Comparison of ENCODE assay signal across 16 cellular contexts in the genomic region with DNA sequence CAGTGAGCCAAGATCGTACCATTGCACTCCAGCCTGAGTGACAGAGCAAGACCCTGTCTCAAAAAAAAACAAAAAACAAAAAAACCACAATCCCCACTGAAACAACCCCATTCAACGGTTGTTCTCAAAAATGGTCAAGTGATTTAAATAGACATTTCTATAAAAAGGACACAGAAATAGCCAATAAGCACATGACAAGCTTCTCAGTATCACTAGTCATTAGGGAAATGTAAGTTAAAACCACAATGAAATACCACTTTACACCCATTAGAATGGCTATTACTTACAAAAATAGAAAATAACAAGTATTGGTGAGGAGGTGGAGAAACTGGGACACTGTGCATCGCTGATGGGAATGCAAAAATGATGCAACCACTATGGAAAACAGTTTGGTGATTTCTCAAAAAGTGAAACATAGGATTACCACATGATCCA. TPM values are rescaled to one million over a fixed set of nuclear protein-coding genes. Genes with fewer than 3 reads are reported as not detected.
A peak's percentile ranks its signal among the peaks of the same experiment; 100 is the strongest.
DNase-seq lines count a peak whose midpoint lies in the region; ATAC-seq, FAIRE-seq and TF ChIP-seq lines count a peak whose summit lies in the region.
"Had no signal": no experiment of that assay in that cellular context is flagged by ENCODE, and none has a peak within 500 bp of the region (broad histone marks: within the 10 kb centered on the region; RNA-seq: fewer than 3 reads in every experiment).

No MANE protein-coding gene starts in this region.

- H3K9ac ChIP-seq in neural progenitor cell, result no peak overlapping the region

- no peak overlapping the region for H3K27ac Mint-ChIP-seq in neural progenitor cell
- H3K27ac Mint-ChIP-seq: activated T-cell treated with anti-CD3 and anti-CD28 coated beads, Interleukin-2, amount 50 U/mL, for 72 hours; CD4-positive, alpha-beta memory T cell had no signal

- H3K9me3 ChIP-seq in gastrocnemius medialis (no peaks in the 10 kb centered on the region), pancreas (no peaks in the 10 kb centered on the region), neural progenitor cell (ENCODE audit: low read depth) (no peaks in the 10 kb centered on the region)
- H3K9me3 ChIP-seq: mucosa of descending colon had no signal

- peaks cover 2% of the 10 kb centered on the region for H3K36me3 Mint-ChIP-seq in neural progenitor cell
- H3K36me3 Mint-ChIP-seq: CD4-positive, alpha-beta memory T cell had no signal

- H3K4me1 Mint-ChIP-seq in neural progenitor cell, result no peaks in the 10 kb centered on the region
- H3K4me1 Mint-ChIP-seq: CD4-positive, alpha-beta memory T cell had no signal

- peaks cover 7% of the 10 kb centered on the region for H3K9me3 Mint-ChIP-seq in neural progenitor cell
- H3K9me3 Mint-ChIP-seq: activated T-cell treated with anti-CD3 and anti-CD28 coated beads, Interleukin-2, amount 50 U/mL, for 72 hours; CD4-positive, alpha-beta memory T cell had no signal

- TF ChIP-seq POLR2A in gastrocnemius medialis (IDR thresholded peaks at IDR 0.05), result no peak

- H4K20me1 ChIP-seq in neural progenitor cell (ENCODE audit: low read depth), result no peaks in the 10 kb centered on the region

- in situ Hi-C loops in gastrocnemius medialis (cut with MboI; ENCODE audit: low sequenced_read_pairs in 4 of 4), result no loop called here

- H2AFZ ChIP-seq in neural progenitor cell (replicated peaks), result no peak overlapping the region

- H3K4me1 ChIP-seq in gastrocnemius medialis (peaks cover 4 to 8% of the 10 kb centered on the region in 2 donors), pancreas (no peaks in the 10 kb centered on the region), neural progenitor cell (no peaks in the 10 kb centered on the region)

- peak overlapping the region in 3 of 4 donors; percentile 9 to 57 (median 39) for H3K27ac ChIP-seq in gastrocnemius medialis
- H3K27ac ChIP-seq in pancreas, result no peak overlapping the region
- no peak overlapping the region for H3K27ac ChIP-seq in neural progenitor cell
- H3K27ac ChIP-seq: coronary artery had no signal

- no peaks in the 10 kb centered on the region for H3F3A ChIP-seq in neural progenitor cell (ENCODE audit: low read depth)

- 82 to 83% methylated on average over 3 of the region's 3 CpGs for WGBS in pancreas, 2 donors

- no peaks in the 10 kb centered on the region for H3K79me2 ChIP-seq in neural progenitor cell (ENCODE audit: low read depth)

- no peak overlapping the region for H3K4me3 Mint-ChIP-seq in neural progenitor cell
- H3K4me3 Mint-ChIP-seq: activated T-cell treated with anti-CD3 and anti-CD28 coated beads, Interleukin-2, amount 50 U/mL, for 72 hours; CD4-positive, alpha-beta memory T cell had no signal

- no peak for FAIRE-seq in pancreas (lab: Jason Lieb, UNC)
- FAIRE-seq: RCC 7860 had no signal

- intact Hi-C loops in gastrocnemius medialis (cut with DNase I; ENCODE audit: low total_unique reads), result no loop called here
- intact Hi-C loops in pancreas (cut with DNase I), result no loop called here

- no peaks in the 10 kb centered on the region for H3K27me3 ChIP-seq in gastrocnemius medialis
- no peaks in the 10 kb centered on the region for H3K27me3 ChIP-seq in pancreas
- H3K27me3 ChIP-seq in neural progenitor cell, result no peaks in the 10 kb centered on the region

- TF ChIP-seq CTCF in gastrocnemius medialis (IDR thresholded peaks at IDR 0.05 in 4 of 5, conservative IDR thresholded peaks at IDR 0.05 in 1 of 5) (no peak), pancreas (IDR thresholded peaks at IDR 0.05) (no peak), neural progenitor cell (IDR thresholded peaks at IDR 0.05) (no peak)

- H3K36me3 ChIP-seq in gastrocnemius medialis (no peaks in the 10 kb centered on the region), pancreas (no peaks in the 10 kb centered on the region), neural progenitor cell (no peaks in the 10 kb centered on the region)

- H3K4me3 ChIP-seq in gastrocnemius medialis (no peak overlapping the region), pancreas (no peak overlapping the region), neural progenitor cell (no peak overlapping the region)
- H3K4me3 ChIP-seq: coronary artery, mucosa of descending colon had no signal

- DNase-seq in gastrocnemius medialis (no peak), pancreas (no peak), neural progenitor cell (ENCODE audit: low spot score) (no peak), AML-193 (lab: John Stamatoyannopoulos, UW) (no peak)
- DNase-seq: activated T-cell treated with anti-CD3 and anti-CD28 coated beads, Interleukin-2, amount 50 U/mL, for 72 hours; CD4-positive, alpha-beta memory T cell; H7; kidney glomerular epithelial cell; mucosa of descending colon; NCI-H226; stimulated activated CD4-positive, alpha-beta T cell treated with anti-CD3 and anti-CD28 coated beads, Interleukin-15, amount 100 ng/mL, for 24 hours had no signal

- no peaks in the 10 kb centered on the region for H3K27me3 Mint-ChIP-seq in neural progenitor cell (ENCODE audit: insufficient read depth, low read depth)

- ATAC-seq in GM19023 (IDR thresholded peaks at IDR 0.05; ENCODE audit: unreplicated experiment) (peak; percentile 53), HG02571 (IDR thresholded peaks at IDR 0.05; ENCODE audit: unreplicated experiment) (peak; percentile 47), HG03432 (IDR thresholded peaks at IDR 0.05; ENCODE audit: unreplicated experiment) (peak; percentile 76), gastrocnemius medialis (no peak), pancreas (no peak)
- ATAC-seq: activated T-cell treated with anti-CD3 and anti-CD28 coated beads, Interleukin-2, amount 50 U/mL, for 72 hours; mucosa of descending colon had no signal

- H3K4me2 ChIP-seq in neural progenitor cell, result no peak overlapping the region

RNA-seq across cellular contexts. Expression of a gene that starts 26.6 kb away (rescaled TPM):
- total RNA-seq in gastrocnemius medialis, result 1 to 10 TPM; 2.4 to 9.2 (median 5.2) TPM
- total RNA-seq in pancreas, result under 1 TPM; 0.12 to 0.37 (median 0.24) TPM
- polyA plus RNA-seq in pancreas, result under 1 TPM; 0.11 to 0.14 TPM
- total RNA-seq in neural progenitor cell (ENCODE audit: low replicate concordance), result 0.28 and 1.6 TPM in 2 replicates
- polyA plus RNA-seq: CD4-positive, alpha-beta memory T cell had no signal

RNA-seq across cellular contexts. Expression of a gene that starts 56.2 kb away (rescaled TPM):
- total RNA-seq in gastrocnemius medialis, result 10 to 100 TPM; 13.5 to 22.4 (median 20.3) TPM
- 1 to 10 TPM; 1.9 to 3.1 (median 2.3) TPM for total RNA-seq in pancreas
- 1 to 10 TPM; 1.0 to 2.3 TPM for polyA plus RNA-seq in pancreas
- total RNA-seq in neural progenitor cell (ENCODE audit: low replicate concordance), result 40.9 and 66.7 TPM in 2 replicates

Comparison
In these comparisons a context has a peak if more than half of its experiments do, and no peak if none do; other contexts are left out.
1. ATAC-seq: peak in GM19023 (single experiment), HG02571 (single experiment) and HG03432 (single experiment); none in gastrocnemius medialis (0 of 2) and pancreas (0 of 4).
2. H3K27ac ChIP-seq: peak in gastrocnemius medialis (3 of 4); none in pancreas (0 of 4) and neural progenitor cell (single experiment).